Comparison of ENCODE assay signal across 1 cellular context in the genomic region with DNA sequence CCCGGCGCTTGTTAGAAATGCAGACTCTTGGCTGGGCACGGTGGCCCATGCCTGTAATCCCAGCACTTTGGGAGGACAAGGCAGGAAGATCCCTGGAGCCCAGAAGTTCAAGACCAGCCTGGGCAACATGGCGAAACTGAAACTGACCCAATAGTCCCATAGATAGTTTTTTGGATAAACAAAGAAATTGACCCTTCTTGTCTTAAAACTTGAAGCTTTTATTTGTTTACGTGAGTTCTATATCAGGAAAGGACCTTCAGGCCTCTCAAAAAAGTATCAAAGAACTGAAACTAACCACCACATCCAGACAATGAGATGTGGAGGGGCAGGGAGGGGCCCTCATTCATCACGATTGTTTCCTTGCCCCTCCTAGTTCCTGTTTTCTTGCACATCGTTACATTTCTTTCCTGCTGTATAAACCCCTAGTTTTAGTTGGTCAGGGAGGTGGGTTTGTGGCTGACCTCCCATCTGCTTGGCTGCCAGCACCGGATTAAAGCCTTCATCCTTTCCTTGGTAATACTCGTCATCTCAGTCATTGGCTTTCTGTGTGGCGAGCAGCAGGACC.
TF ChIP-seq lines count a peak whose summit lies in the region.

No MANE protein-coding gene starts in this region.

TF ChIP-seq in HepG2, 621 proteins besides CTCF, POLR2A, EP300 and RAD21 (continued from another document and continues in another):
- TF ChIP-seq, protein P1, sequence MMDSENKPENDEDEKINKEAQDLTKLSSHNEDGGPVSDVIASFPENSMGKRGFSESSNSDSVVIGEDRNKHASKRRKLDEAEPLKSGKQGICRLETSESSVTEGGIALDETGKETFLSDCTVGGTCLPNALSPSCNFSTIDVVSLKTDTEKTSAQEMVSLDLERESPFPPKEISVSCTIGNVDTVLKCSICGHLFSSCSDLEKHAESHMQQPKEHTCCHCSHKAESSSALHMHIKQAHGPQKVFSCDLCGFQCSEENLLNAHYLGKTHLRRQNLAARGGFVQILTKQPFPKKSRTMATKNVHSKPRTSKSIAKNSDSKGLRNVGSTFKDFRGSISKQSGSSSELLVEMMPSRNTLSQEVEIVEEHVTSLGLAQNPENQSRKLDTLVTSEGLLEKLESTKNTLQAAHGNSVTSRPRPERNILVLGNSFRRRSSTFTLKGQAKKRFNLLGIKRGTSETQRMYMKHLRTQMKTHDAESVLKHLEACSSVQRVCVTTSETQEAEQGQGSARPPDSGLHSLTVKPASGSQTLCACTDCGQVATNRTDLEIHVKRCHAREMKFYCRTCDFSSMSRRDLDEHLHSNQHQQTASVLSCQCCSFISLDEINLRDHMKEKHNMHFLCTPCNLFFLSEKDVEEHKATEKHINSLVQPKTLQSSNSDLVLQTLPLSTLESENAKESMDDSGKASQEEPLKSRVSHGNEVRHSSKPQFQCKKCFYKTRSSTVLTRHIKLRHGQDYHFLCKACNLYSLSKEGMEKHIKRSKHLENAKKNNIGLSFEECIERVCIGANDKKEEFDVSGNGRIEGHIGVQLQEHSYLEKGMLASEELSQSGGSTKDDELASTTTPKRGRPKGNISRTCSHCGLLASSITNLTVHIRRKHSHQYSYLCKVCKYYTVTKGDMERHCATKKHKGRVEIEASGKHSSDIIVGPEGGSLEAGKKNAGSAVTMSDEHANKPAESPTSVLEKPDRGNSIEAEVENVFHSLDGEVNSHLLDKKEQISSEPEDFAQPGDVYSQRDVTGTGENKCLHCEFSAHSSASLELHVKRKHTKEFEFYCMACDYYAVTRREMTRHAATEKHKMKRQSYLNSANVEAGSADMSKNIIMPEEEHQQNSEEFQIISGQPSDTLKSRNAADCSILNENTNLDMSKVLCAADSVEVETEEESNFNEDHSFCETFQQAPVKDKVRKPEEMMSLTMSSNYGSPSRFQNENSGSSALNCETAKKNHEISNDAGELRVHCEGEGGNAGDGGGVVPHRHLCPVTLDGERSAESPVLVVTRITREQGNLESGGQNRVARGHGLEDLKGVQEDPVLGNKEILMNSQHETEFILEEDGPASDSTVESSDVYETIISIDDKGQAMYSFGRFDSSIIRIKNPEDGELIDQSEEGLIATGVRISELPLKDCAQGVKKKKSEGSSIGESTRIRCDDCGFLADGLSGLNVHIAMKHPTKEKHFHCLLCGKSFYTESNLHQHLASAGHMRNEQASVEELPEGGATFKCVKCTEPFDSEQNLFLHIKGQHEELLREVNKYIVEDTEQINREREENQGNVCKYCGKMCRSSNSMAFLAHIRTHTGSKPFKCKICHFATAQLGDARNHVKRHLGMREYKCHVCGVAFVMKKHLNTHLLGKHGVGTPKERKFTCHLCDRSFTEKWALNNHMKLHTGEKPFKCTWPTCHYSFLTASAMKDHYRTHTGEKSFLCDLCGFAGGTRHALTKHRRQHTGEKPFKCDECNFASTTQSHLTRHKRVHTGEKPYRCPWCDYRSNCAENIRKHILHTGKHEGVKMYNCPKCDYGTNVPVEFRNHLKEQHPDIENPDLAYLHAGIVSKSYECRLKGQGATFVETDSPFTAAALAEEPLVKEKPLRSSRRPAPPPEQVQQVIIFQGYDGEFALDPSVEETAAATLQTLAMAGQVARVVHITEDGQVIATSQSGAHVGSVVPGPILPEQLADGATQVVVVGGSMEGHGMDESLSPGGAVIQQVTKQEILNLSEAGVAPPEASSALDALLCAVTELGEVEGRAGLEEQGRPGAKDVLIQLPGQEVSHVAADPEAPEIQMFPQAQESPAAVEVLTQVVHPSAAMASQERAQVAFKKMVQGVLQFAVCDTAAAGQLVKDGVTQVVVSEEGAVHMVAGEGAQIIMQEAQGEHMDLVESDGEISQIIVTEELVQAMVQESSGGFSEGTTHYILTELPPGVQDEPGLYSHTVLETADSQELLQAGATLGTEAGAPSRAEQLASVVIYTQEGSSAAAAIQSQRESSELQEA (CRISPR knock-in tag; IDR thresholded peaks at IDR 0.05; ENCODE audit: not compliant biosample characterization): no peak
- TF ChIP-seq ZNF619 (CRISPR knock-in tag; IDR thresholded peaks at IDR 0.05): no peak
- no peak for TF ChIP-seq FIP1L1 (IDR thresholded peaks at IDR 0.05; ENCODE audit: borderline replicate concordance, insufficient read depth, low read depth, low read length)
- no peak for TF ChIP-seq ZNF350 (CRISPR knock-in tag; IDR thresholded peaks at IDR 0.05; ENCODE audit: borderline replicate concordance, low read depth)
- TF ChIP-seq ZBTB8A (CRISPR knock-in tag; IDR thresholded peaks at IDR 0.05; ENCODE audit: borderline replicate concordance, low read depth): 0 out of 2 replicates have a peak, but pooled peaks have one; percentile 59
- no peak for TF ChIP-seq SMARCE1 (IDR thresholded peaks at IDR 0.05; ENCODE audit: borderline replicate concordance)
- TF ChIP-seq ZNF646 (CRISPR knock-in tag; IDR thresholded peaks at IDR 0.05): no peak
- no peak for TF ChIP-seq ZNF17 (CRISPR knock-in tag; IDR thresholded peaks at IDR 0.05)
- TF ChIP-seq BCL6 (CRISPR knock-in tag; IDR thresholded peaks at IDR 0.05): no peak
- TF ChIP-seq ZNF557 (CRISPR knock-in tag; IDR thresholded peaks at IDR 0.05): no peak
- TF ChIP-seq ZNF543 (CRISPR knock-in tag; IDR thresholded peaks at IDR 0.05): 0 out of 2 replicates have a peak, but pooled peaks have one; percentile 21
- TF ChIP-seq SOX13 (IDR thresholded peaks at IDR 0.05): no peak
- peak in 1 of 2 experiments; percentile 23; a peak in 1 of 4 replicates for TF ChIP-seq SOX13 (CRISPR knock-in tag; conservative IDR thresholded peaks at IDR 0.05 in 1 of 2, IDR thresholded peaks at IDR 0.05 in 1 of 2)
- TF ChIP-seq ZSCAN31 (CRISPR knock-in tag; IDR thresholded peaks at IDR 0.05; ENCODE audit: low read depth): 0 out of 2 replicates have a peak, but pooled peaks have one; percentile 10
- no peak for TF ChIP-seq CEBPB (IDR thresholded peaks at IDR 0.05; ENCODE audit: borderline replicate concordance, low read depth, low read length)
- TF ChIP-seq ZNF124 (CRISPR knock-in tag; IDR thresholded peaks at IDR 0.05): no peak
- no peak for TF ChIP-seq ZNF136 (CRISPR knock-in tag; IDR thresholded peaks at IDR 0.05; ENCODE audit: low read depth)
- 0 out of 2 replicates have a peak, but pooled peaks have one; percentile 11 for TF ChIP-seq ZNF598 (CRISPR knock-in tag; IDR thresholded peaks at IDR 0.05; ENCODE audit: borderline replicate concordance)
- TF ChIP-seq THYN1 (CRISPR knock-in tag; IDR thresholded peaks at IDR 0.05; ENCODE audit: borderline replicate concordance, low read depth): no peak
- TF ChIP-seq GATAD2A (CRISPR knock-in tag; IDR thresholded peaks at IDR 0.05): 0 out of 2 replicates have a peak, but pooled peaks have one; percentile 20
- TF ChIP-seq HOXA7 (CRISPR knock-in tag; IDR thresholded peaks at IDR 0.05): no peak
- TF ChIP-seq, protein P2, sequence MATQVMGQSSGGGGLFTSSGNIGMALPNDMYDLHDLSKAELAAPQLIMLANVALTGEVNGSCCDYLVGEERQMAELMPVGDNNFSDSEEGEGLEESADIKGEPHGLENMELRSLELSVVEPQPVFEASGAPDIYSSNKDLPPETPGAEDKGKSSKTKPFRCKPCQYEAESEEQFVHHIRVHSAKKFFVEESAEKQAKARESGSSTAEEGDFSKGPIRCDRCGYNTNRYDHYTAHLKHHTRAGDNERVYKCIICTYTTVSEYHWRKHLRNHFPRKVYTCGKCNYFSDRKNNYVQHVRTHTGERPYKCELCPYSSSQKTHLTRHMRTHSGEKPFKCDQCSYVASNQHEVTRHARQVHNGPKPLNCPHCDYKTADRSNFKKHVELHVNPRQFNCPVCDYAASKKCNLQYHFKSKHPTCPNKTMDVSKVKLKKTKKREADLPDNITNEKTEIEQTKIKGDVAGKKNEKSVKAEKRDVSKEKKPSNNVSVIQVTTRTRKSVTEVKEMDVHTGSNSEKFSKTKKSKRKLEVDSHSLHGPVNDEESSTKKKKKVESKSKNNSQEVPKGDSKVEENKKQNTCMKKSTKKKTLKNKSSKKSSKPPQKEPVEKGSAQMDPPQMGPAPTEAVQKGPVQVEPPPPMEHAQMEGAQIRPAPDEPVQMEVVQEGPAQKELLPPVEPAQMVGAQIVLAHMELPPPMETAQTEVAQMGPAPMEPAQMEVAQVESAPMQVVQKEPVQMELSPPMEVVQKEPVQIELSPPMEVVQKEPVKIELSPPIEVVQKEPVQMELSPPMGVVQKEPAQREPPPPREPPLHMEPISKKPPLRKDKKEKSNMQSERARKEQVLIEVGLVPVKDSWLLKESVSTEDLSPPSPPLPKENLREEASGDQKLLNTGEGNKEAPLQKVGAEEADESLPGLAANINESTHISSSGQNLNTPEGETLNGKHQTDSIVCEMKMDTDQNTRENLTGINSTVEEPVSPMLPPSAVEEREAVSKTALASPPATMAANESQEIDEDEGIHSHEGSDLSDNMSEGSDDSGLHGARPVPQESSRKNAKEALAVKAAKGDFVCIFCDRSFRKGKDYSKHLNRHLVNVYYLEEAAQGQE (IDR thresholded peaks at IDR 0.05; ENCODE audit: borderline replicate concordance in 1 of 2, low read depth in 1 of 2, low read length in 2 of 2): no peak
- TF ChIP-seq NFKBIZ (CRISPR knock-in tag; IDR thresholded peaks at IDR 0.05): no peak
- TF ChIP-seq ELF4 (CRISPR knock-in tag; IDR thresholded peaks at IDR 0.05; ENCODE audit: borderline replicate concordance): no peak
- TF ChIP-seq NR3C1 (CRISPR knock-in tag; IDR thresholded peaks at IDR 0.05): no peak
- TF ChIP-seq ZFAT (CRISPR knock-in tag; conservative IDR thresholded peaks at IDR 0.05): no peak
- no peak for TF ChIP-seq KLF13 (CRISPR knock-in tag; IDR thresholded peaks at IDR 0.05)
- TF ChIP-seq, protein P3, sequence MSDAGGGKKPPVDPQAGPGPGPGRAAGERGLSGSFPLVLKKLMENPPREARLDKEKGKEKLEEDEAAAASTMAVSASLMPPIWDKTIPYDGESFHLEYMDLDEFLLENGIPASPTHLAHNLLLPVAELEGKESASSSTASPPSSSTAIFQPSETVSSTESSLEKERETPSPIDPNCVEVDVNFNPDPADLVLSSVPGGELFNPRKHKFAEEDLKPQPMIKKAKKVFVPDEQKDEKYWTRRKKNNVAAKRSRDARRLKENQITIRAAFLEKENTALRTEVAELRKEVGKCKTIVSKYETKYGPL (CRISPR knock-in tag; IDR thresholded peaks at IDR 0.05): no peak
- TF ChIP-seq ZFP37 (CRISPR knock-in tag; IDR thresholded peaks at IDR 0.05; ENCODE audit: borderline replicate concordance): no peak
- TF ChIP-seq KDM5B (CRISPR knock-in tag; IDR thresholded peaks at IDR 0.05; ENCODE audit: borderline replicate concordance): 0 out of 2 replicates have a peak, but pooled peaks have one; percentile 15
- 0 out of 2 replicates have a peak, but pooled peaks have one; percentile 17 for TF ChIP-seq MYC (CRISPR knock-in tag; IDR thresholded peaks at IDR 0.05; ENCODE audit: borderline replicate concordance)
- TF ChIP-seq TAF15 (IDR thresholded peaks at IDR 0.05; ENCODE audit: low read depth, low read length, poor library complexity, severe bottlenecking): no peak
- no peak for TF ChIP-seq ZNF720 (CRISPR knock-in tag; IDR thresholded peaks at IDR 0.05)
- TF ChIP-seq ZFX (CRISPR knock-in tag; IDR thresholded peaks at IDR 0.05; ENCODE audit: low read depth): 0 out of 2 replicates have a peak, but pooled peaks have one; percentile 6
- TF ChIP-seq ZNF83 (CRISPR knock-in tag; IDR thresholded peaks at IDR 0.05; ENCODE audit: borderline replicate concordance): no peak
- TF ChIP-seq HIVEP1 (CRISPR knock-in tag; IDR thresholded peaks at IDR 0.05): no peak
- TF ChIP-seq EED (CRISPR knock-in tag; IDR thresholded peaks at IDR 0.05): no peak
- no peak for TF ChIP-seq AHR (CRISPR knock-in tag; IDR thresholded peaks at IDR 0.05)
- no peak for TF ChIP-seq ZNF605 (CRISPR knock-in tag; IDR thresholded peaks at IDR 0.05)
- TF ChIP-seq ZNF230 (CRISPR knock-in tag; IDR thresholded peaks at IDR 0.05): 0 out of 2 replicates have a peak, but pooled peaks have one; percentile 10
- TF ChIP-seq ZNF567 (CRISPR knock-in tag; IDR thresholded peaks at IDR 0.05; ENCODE audit: borderline replicate concordance): no peak
- TF ChIP-seq, protein P4, sequence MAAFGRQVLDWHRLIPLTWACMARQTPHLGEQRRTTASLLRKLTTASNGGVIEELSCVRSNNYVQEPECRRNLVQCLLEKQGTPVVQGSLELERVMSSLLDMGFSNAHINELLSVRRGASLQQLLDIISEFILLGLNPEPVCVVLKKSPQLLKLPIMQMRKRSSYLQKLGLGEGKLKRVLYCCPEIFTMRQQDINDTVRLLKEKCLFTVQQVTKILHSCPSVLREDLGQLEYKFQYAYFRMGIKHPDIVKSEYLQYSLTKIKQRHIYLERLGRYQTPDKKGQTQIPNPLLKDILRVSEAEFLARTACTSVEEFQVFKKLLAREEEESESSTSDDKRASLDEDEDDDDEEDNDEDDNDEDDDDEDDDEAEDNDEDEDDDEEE (CRISPR knock-in tag; IDR thresholded peaks at IDR 0.05): no peak
